15 cellular contexts compared by ENCODE assay signal in the genomic region with DNA sequence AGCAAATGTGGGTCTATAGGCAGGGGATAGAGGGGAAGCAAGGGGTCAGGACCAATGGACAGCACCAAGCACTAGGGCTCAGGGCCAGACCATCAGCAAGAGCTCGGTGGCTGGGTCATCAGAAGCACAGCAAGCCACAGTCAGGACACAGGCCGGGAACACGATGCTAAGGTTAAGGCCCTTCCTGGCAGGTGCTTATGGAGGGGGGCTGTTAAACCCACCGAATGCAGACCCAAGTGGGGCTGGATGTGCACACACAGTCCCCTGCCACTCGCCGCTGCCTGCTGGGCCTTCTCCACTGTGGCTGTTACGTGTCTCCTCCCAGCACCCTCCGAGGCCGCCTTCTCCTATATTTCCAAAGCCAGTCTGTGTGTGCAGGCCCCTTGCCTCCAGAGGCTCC.
A peak's percentile ranks its signal among the peaks of the same experiment; 100 is the strongest.
DNase-seq lines count a peak whose midpoint lies in the region; ATAC-seq, FAIRE-seq and TF ChIP-seq lines count a peak whose summit lies in the region.
"Had no signal": no experiment of that assay in that cellular context is flagged by ENCODE, and none has a peak within 500 bp of the region (broad histone marks: within the 10 kb centered on the region; RNA-seq: fewer than 3 reads in every experiment).

No MANE protein-coding gene starts in this region.

- in situ Hi-C loops in HepG2 (cut with HindIII; ENCODE audit: extremely low pct_ligation_motif_present, low pct_unique_long_range_greater_than_20kb) = no loop called here

- H3K36me3 ChIP-seq in adipocyte (ENCODE audit: control insufficient read depth, insufficient read depth, low read length, severe bottlenecking) (no peaks in the 10 kb centered on the region), HepG2 (replicated peaks in 1 of 2; ENCODE audit: control insufficient read depth in 1 of 2, insufficient read depth in 2 of 2, low read length in 2 of 2) (no peaks in the 10 kb centered on the region), sigmoid colon (no peaks in the 10 kb centered on the region)
- no peaks in the 10 kb centered on the region for H3K36me3 ChIP-seq in effector memory CD4-positive, alpha-beta T cell (ENCODE audit: control insufficient read depth, insufficient read depth, low read length)

- no TSS peak for BruUV-seq in HepG2 (replicated peaks; lab: Mats Ljungman, UMichigan)

- TF ChIP-seq CTCF in HepG2 (CRISPR knock-in tag; IDR thresholded peaks at IDR 0.05) = no peak
- no peak for TF ChIP-seq CTCF in sigmoid colon (IDR thresholded peaks at IDR 0.05)

- peak overlapping the region; percentile 67 for H3K9ac ChIP-seq in adipocyte (ENCODE audit: low read length)
- H3K9ac ChIP-seq in HepG2 (ENCODE audit: insufficient read depth, low read depth, low read length) = no peak overlapping the region; the same call in 1 of the 2 replicates

- FAIRE-seq in HepG2 (lab: Jason Lieb, UNC) = no peak

- H4K20me1 ChIP-seq in HepG2 (ENCODE audit: insufficient read depth, low read length) = no peaks in the 10 kb centered on the region

- no peaks in the 10 kb centered on the region for H3K79me2 ChIP-seq in HepG2 (ENCODE audit: insufficient read depth, low read length)

- H3K4me2 ChIP-seq in HepG2 (ENCODE audit: low read depth, low read length) = peak overlapping the region; percentile 44; the same call in 1 of the 2 replicates

- CTCF ChIA-PET in HepG2 (lab: Yijun Ruan, JAX; ENCODE audit: low intra/inter-chr PET ratio, low total read pairs) = no interaction called here

- no peak; the same call in 2 of the 3 replicates for ATAC-seq in HepG2
- ATAC-seq in HG02763 (IDR thresholded peaks at IDR 0.05; ENCODE audit: unreplicated experiment) = no peak
- ATAC-seq: stimulated activated naive B cell treated with anti-CD40 and anti-IgM and Interleukin-4, amounts not matched to agents 10 μg/mL and 1 μg/mL and 100 μg/mL, for 72 hours; WTC11 had no signal

- no peaks in the 10 kb centered on the region for H3K27me3 ChIP-seq in adipocyte (replicated peaks; ENCODE audit: control insufficient read depth, insufficient read depth, low read length)
- H3K27me3 ChIP-seq in HepG2 (ENCODE audit: control insufficient read depth in 1 of 2, insufficient read depth in 2 of 2, low read length in 2 of 2) = no peaks in the 10 kb centered on the region
- no peaks in the 10 kb centered on the region for H3K27me3 ChIP-seq in sigmoid colon
- H3K27me3 ChIP-seq in effector memory CD4-positive, alpha-beta T cell (replicated peaks; ENCODE audit: control insufficient read depth, insufficient read depth, low read length, poor library complexity, severe bottlenecking) = no peaks in the 10 kb centered on the region
- H3K27me3 ChIP-seq: dorsolateral prefrontal cortex had no signal

- H3K27ac ChIP-seq in HepG2 (ENCODE audit: extremely low read length, insufficient read depth, low read length) (peak overlapping the region; percentile 34), sigmoid colon (peak overlapping the region; percentile 47 to 59 (median 53))
- no peak overlapping the region for H3K27ac ChIP-seq in effector memory CD4-positive, alpha-beta T cell (ENCODE audit: insufficient read depth, low read length, poor library complexity, severe bottlenecking)
- H3K27ac ChIP-seq: dorsolateral prefrontal cortex had no signal

- intact Hi-C loops in HepG2 (cut with micrococcal nuclease; ENCODE audit: unreplicated experiment) (no loop called here), sigmoid colon (cut with DNase I) (no loop called here)

- TF ChIP-seq POLR2A in HepG2 (IDR thresholded peaks at IDR 0.05; ENCODE audit: insufficient read depth in 1 of 2, low read depth in 2 of 2, low read length in 2 of 2) (no peak), sigmoid colon (IDR thresholded peaks at IDR 0.05) (no peak)

- 88% methylated on average over 7 of the region's 9 CpGs for WGBS in HepG2 (ENCODE audit: low lambda C conversion rate)
- WGBS in sigmoid colon, 2 donors = 89 to 90% methylated on average over 9 of the region's 9 CpGs

- peaks cover 19% of the 10 kb centered on the region for H3K4me1 ChIP-seq in adipocyte (ENCODE audit: control insufficient read depth, insufficient read depth, low read length)
- peaks cover 53% of the 10 kb centered on the region for H3K4me1 ChIP-seq in HepG2 (ENCODE audit: insufficient read depth, low read length)
- H3K4me1 ChIP-seq in sigmoid colon = peaks cover 0 to 24% (median 9%) of the 10 kb centered on the region in 4 donors
- peaks cover 12% of the 10 kb centered on the region for H3K4me1 ChIP-seq in effector memory CD4-positive, alpha-beta T cell (ENCODE audit: control insufficient read depth, insufficient read depth, low read length, poor library complexity, severe bottlenecking)

- TF ChIP-seq RAD21 in HepG2 (CRISPR knock-in tag; IDR thresholded peaks at IDR 0.05) = no peak

- H3K4me3 ChIP-seq in adipocyte (ENCODE audit: low read length) (peak overlapping the region; percentile 49), HepG2 (replicated peaks in 1 of 3; ENCODE audit: insufficient read depth in 1 of 3, low read depth in 2 of 3, low read length in 3 of 3) (no peak overlapping the region), sigmoid colon (no peak overlapping the region)
- no peak overlapping the region for H3K4me3 ChIP-seq in effector memory CD4-positive, alpha-beta T cell (ENCODE audit: insufficient read depth, low read depth, low read length, poor library complexity, severe bottlenecking)
- H3K4me3 ChIP-seq: dorsolateral prefrontal cortex had no signal

- TF ChIP-seq EP300 in HepG2 (IDR thresholded peaks at IDR 0.05; ENCODE audit: low read depth in 2 of 2, low read length in 2 of 2) = no peak
- TF ChIP-seq EP300 in HepG2 (CRISPR knock-in tag; IDR thresholded peaks at IDR 0.05; ENCODE audit: borderline replicate concordance) = no peak
- TF ChIP-seq EP300 in sigmoid colon (IDR thresholded peaks at IDR 0.05) = no peak

- no peaks in the 10 kb centered on the region for H3K9me3 ChIP-seq in adipocyte (ENCODE audit: control insufficient read depth, low read length)
- no peaks in the 10 kb centered on the region for H3K9me3 ChIP-seq in HepG2 (ENCODE audit: low read length)
- H3K9me3 ChIP-seq in sigmoid colon = no peaks in the 10 kb centered on the region
- no peaks in the 10 kb centered on the region for H3K9me3 ChIP-seq in effector memory CD4-positive, alpha-beta T cell (ENCODE audit: control insufficient read depth, low read length)

- POLR2A ChIA-PET in HepG2 (lab: Yijun Ruan, JAX) = interaction anchor here (1.3 to 2.9 kb wide), 2 partner anchors 50 to 187 kb away, joined by 3 to 28 read pairs; no protein-coding TSS in a partner anchor

- H2AFZ ChIP-seq in HepG2 (ENCODE audit: low read length) = no peak overlapping the region

- DNase-seq in AG20443 (ENCODE audit: low spot score) = peak; percentile 17
- no peak for DNase-seq in adipocyte (ENCODE audit: low read depth)
- DNase-seq in HepG2 (ENCODE audit: low spot score) = no peak
- DNase-seq in sigmoid colon = no peak
- DNase-seq in hypothalamus (lab: John Stamatoyannopoulos, UW) = no peak
- no peak for DNase-seq in effector memory CD4-positive, alpha-beta T cell
- no peak for DNase-seq in NCI-H146 treated with DMSO at 0.1 percent for 48 hours (lab: John Stamatoyannopoulos, UW; ENCODE audit: unreplicated experiment)
- DNase-seq: activated naive CD4-positive, alpha-beta T cell; COR-L47; dorsolateral prefrontal cortex; MM.1S; NCI-H82; stimulated activated naive B cell treated with anti-CD40 and anti-IgM and Interleukin-4, amounts not matched to agents 10 μg/mL and 1 μg/mL and 100 μg/mL, for 72 hours had no signal

TF ChIP-seq in HepG2, 621 proteins besides CTCF, POLR2A, EP300 and RAD21:
- TF ChIP-seq TBX2 (CRISPR knock-in tag; IDR thresholded peaks at IDR 0.05; ENCODE audit: borderline replicate concordance) (no peak), TAF15 (IDR thresholded peaks at IDR 0.05; ENCODE audit: low read depth, low read length, poor library complexity, severe bottlenecking) (no peak), PCBP2 (optimal IDR thresholded peaks at IDR 0.05; ENCODE audit: low read depth, low read length, poor library complexity, severe bottlenecking) (no peak), ZNF614 (CRISPR knock-in tag; IDR thresholded peaks at IDR 0.05; ENCODE audit: borderline replicate concordance) (no peak), EZH2 (conservative IDR thresholded peaks at IDR 0.05; ENCODE audit: low read depth, low read length) (no peak), ZNF326 (CRISPR knock-in tag; IDR thresholded peaks at IDR 0.05; ENCODE audit: borderline replicate concordance) (no peak), ZNF687 (CRISPR knock-in tag; IDR thresholded peaks at IDR 0.05) (peak; percentile 41), ZFP36 (IDR thresholded peaks at IDR 0.05; ENCODE audit: borderline replicate concordance, low read depth, low read length, partially characterized antibody) (no peak), ZNF430 (CRISPR knock-in tag; IDR thresholded peaks at IDR 0.05) (no peak)
